In the genomic region with DNA sequence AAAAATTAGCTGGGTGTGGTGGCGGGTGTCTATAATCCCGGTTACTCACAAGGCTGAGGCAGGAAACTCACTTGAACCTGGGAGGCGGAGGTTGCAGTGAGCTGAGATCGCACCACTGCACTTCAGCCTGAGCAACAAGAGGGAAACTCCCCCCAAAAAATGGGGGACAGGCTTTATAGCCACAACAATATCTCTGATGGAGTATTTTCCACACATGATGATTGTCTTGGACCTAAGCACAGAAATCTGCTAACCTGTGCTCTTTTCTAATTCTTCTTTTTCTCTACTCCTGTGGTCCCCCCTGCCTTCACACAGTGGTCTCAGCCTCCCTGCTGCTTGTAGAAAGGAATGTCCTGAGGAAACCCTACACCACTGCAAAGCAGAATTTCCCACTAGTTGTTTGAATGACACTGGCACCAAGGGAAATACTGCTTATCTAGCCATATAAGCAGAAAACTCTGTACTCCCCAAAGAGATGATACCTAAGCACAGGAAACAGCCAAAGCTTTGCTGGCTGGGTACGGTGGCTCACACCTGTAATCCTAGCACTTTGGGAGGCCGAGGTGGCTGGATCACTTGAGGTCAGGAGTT, we compare ENCODE assay signal across 28 cellular contexts.
DNase-seq lines count a peak whose midpoint lies in the region; ATAC-seq and TF ChIP-seq lines count a peak whose summit lies in the region.
"Had no signal": no experiment of that assay in that cellular context is flagged by ENCODE, and none has a peak within 500 bp of the region (broad histone marks: within the 10 kb centered on the region; RNA-seq: fewer than 3 reads in every experiment).

No MANE protein-coding gene starts in this region.

- H3K4me3 Mint-ChIP-seq in WTC11 (no peak overlapping the region), nephron progenitor cell (peak overlapping the region; percentile 25)
- H3K4me3 Mint-ChIP-seq: CD14-positive monocyte had no signal

- H3K9me3 Mint-ChIP-seq in WTC11: peaks cover 19% of the 10 kb centered on the region
- peaks cover 14% of the 10 kb centered on the region for H3K9me3 Mint-ChIP-seq in nephron progenitor cell

- H3K9me3 ChIP-seq in ES-I3 (ENCODE audit: control insufficient read depth, insufficient read depth, low read length): no peaks in the 10 kb centered on the region; the same call in 1 of the 2 replicates
- H3K9me3 ChIP-seq in iPS-18a (ENCODE audit: control insufficient read depth, low read depth, low read length): no peaks in the 10 kb centered on the region
- H3K9me3 ChIP-seq: BE2C, SJSA1 had no signal

- CTCF ChIA-PET in WTC11 (lab: Charles Lee): interaction anchor here (1.9 kb wide), 1 partner anchor 133 kb away, joined by 6 read pairs; no protein-coding TSS in a partner anchor

- peaks cover 3% of the 10 kb centered on the region; the same call in 1 of the 2 replicates for H3K4me1 ChIP-seq in ES-I3 (ENCODE audit: insufficient read depth, low read length)
- peaks cover 5% of the 10 kb centered on the region for H3K4me1 ChIP-seq in iPS-18a (ENCODE audit: control insufficient read depth, low read depth, low read length)
- H3K4me1 ChIP-seq: SJSA1 had no signal

- H3K4me3 ChIP-seq in iPS-18a (ENCODE audit: low read length): peak overlapping the region; percentile 9
- H3K4me3 ChIP-seq: K562, PC-9, SJSA1 had no signal

- H3K27ac Mint-ChIP-seq in WTC11 (no peak overlapping the region), nephron progenitor cell (no peak overlapping the region)
- H3K27ac Mint-ChIP-seq: CD14-positive monocyte had no signal

- peaks cover 8% of the 10 kb centered on the region for H3K36me3 Mint-ChIP-seq in WTC11
- no peaks in the 10 kb centered on the region for H3K36me3 Mint-ChIP-seq in nephron progenitor cell (ENCODE audit: low read depth)
- H3K36me3 Mint-ChIP-seq: CD14-positive monocyte had no signal

- no peaks in the 10 kb centered on the region for H3K27me3 ChIP-seq in iPS-18a (ENCODE audit: control insufficient read depth, insufficient read depth, low read length)
- H3K27me3 ChIP-seq: BE2C, SJSA1 had no signal

- DNase-seq in WTC11 (ENCODE audit: low spot score): no peak
- no peak for DNase-seq in nephron progenitor cell
- no peak for DNase-seq in stimulated activated CD4-positive, alpha-beta T cell treated with anti-CD3 and anti-CD28 coated beads, Interleukin-2, amount 100 ng/mL, for 48 hours
- DNase-seq in NCI-H1417 treated with DMSO at 0.1 percent for 48 hours (lab: John Stamatoyannopoulos, UW): no peak
- no peak for DNase-seq in T1000 (lab: John Stamatoyannopoulos, UW)
- DNase-seq: 8988T; ACHN; BE2C; Calu3; DMS79 treated with DMSO at 0.1 percent for 48 hours; GOT3; MV-4-11; NCI-H1105; NCI-H2029; NCI-H446; NCI-H524 treated with DMSO at 0.1 percent for 48 hours; NCI-H774; NK-92 treated with Interleukin-12 subunit alpha and Interleukin-12 subunit beta, amount 100 ng/mL, for 24 hours; PC-9; Right ventricle myocardium superior; RPMI8226 had no signal

- peak overlapping the region; percentile 8; the same call in 1 of the 2 replicates for H3K9ac ChIP-seq in ES-I3 (ENCODE audit: low read depth, low read length)
- no peak overlapping the region for H3K9ac ChIP-seq in iPS-18a (ENCODE audit: low read length)

- POLR2A ChIA-PET in WTC11 (lab: Charles Lee): interaction anchor here (0.7 kb wide), 1 partner anchor 856 kb away, joined by 3 read pairs; no protein-coding TSS in a partner anchor

- H3K36me3 ChIP-seq in ES-I3 (ENCODE audit: insufficient read depth, low read length) (no peaks in the 10 kb centered on the region), iPS-18a (ENCODE audit: control insufficient read depth, low read depth, low read length) (no peaks in the 10 kb centered on the region)
- H3K36me3 ChIP-seq: BE2C, SJSA1 had no signal

- ATAC-seq in WTC11 (peak; percentile 86), GM18867 (IDR thresholded peaks at IDR 0.05; ENCODE audit: unreplicated experiment) (no peak)
- ATAC-seq: HCT116, K562 had no signal

- no peak overlapping the region for H3K27ac ChIP-seq in iPS-18a (ENCODE audit: low read length)
- H3K27ac ChIP-seq: PC-9, SJSA1 had no signal

- TF ChIP-seq CTCF in WTC11 (IDR thresholded peaks at IDR 0.05): no peak
- no peak for TF ChIP-seq CTCF in nephron progenitor cell (IDR thresholded peaks at IDR 0.05)

- H3K4me1 Mint-ChIP-seq in WTC11 (peaks cover 12% of the 10 kb centered on the region; the same call in 1 of the 2 replicates), nephron progenitor cell (peaks cover 5% of the 10 kb centered on the region)
- H3K4me1 Mint-ChIP-seq: CD14-positive monocyte had no signal

- H3K27me3 Mint-ChIP-seq in WTC11 (ENCODE audit: low read depth) (no peaks in the 10 kb centered on the region; the same call in 1 of the 2 replicates), nephron progenitor cell (ENCODE audit: low read depth, poor library complexity) (peaks cover 19% of the 10 kb centered on the region)

TF ChIP-seq in WTC11, 78 proteins besides CTCF, POLR2A, EP300 and RAD21:
- TF ChIP-seq SMAD3 (CRISPR knock-in tag; IDR thresholded peaks at IDR 0.05; ENCODE audit: borderline replicate concordance): no peak
TF ChIP-seq in WTC11: peak in this region for 0.
